ENCODE assay signal across 15 cellular contexts in the genomic region with DNA sequence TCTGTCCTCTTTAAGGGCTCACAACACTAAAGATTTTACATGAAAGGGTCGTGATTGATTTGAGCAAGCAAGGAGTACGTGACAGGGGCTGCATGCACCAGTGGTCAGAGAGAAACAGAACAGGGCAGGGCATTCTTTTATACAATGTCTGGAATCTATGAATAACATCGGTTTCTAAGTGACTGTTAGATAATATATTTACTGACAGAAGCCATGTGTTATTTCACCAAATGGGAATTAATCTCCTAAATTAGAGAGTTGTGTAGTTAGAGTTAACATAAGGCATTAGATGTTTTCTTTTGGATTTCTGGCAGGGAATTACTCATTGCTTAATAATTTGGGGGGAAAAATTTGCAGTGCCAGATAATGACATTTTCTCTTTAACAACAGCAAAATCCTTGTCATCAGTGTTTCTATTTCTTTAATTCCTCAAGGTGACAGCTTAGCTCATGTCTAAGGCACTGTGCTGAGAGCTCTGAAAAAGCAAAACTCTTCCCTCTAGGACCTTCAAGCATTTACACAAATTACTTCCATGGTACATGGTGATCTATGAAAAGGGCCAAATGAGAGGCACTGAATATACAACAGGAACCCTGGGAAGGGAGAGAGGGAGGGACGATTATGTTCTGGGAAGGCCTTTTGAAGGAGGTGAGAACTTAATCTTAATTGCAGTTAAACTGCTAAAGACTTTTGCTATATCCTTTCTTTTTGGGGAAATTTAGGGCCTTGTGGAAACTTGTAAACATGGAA.
DNase-seq lines count a peak whose midpoint lies in the region; ATAC-seq and TF ChIP-seq lines count a peak whose summit lies in the region.
"Had no signal": no experiment of that assay in that cellular context is flagged by ENCODE, and none has a peak within 500 bp of the region (broad histone marks: within the 10 kb centered on the region; RNA-seq: fewer than 3 reads in every experiment).

No MANE protein-coding gene starts in this region.

- H3K36me3 ChIP-seq in cardiac muscle cell (no peaks in the 10 kb centered on the region), tibial artery (no peaks in the 10 kb centered on the region)
- H3K36me3 ChIP-seq: WERI-Rb-1 had no signal

- H3K36me3 Mint-ChIP-seq in WTC11, result peaks cover 29% of the 10 kb centered on the region

- CTCF ChIA-PET in WTC11 (lab: Charles Lee), result no interaction called here

- peak overlapping the region; percentile 40 for H3K27ac ChIP-seq in cardiac muscle cell
- H3K27ac ChIP-seq in tibial artery, result peak overlapping the region; percentile 44 to 47
- H3K27ac ChIP-seq: KMS-11, SK-N-MC, WERI-Rb-1 had no signal

- no peak overlapping the region; the same call in 1 of the 2 replicates for H3K4me3 Mint-ChIP-seq in WTC11

- peak overlapping the region; percentile 98 for H3K27ac Mint-ChIP-seq in WTC11

- DNase-seq in cardiac muscle cell (ENCODE audit: low read depth in 1 of 2, low spot score in 1 of 2) (no peak), Right ventricle myocardium inferior (ENCODE audit: missing footprints) (no peak), WTC11 (ENCODE audit: low spot score) (no peak), iPS-NIHi7 (ENCODE audit: extremely low spot score) (peak; percentile 13), tibial artery (no peak), UCSD-AML1 (lab: John Stamatoyannopoulos, UW; ENCODE audit: unreplicated experiment) (no peak), GOT3 (lab: John Stamatoyannopoulos, UW) (no peak), NCI-H1092 (lab: John Stamatoyannopoulos, UW) (no peak)
- DNase-seq: DMS79; islet precursor cell; stimulated activated CD4-positive, alpha-beta T cell treated with anti-CD3 and anti-CD28 coated beads, Interleukin-2, amount 100 ng/mL, for 48 hours; stimulated activated naive CD4-positive, alpha-beta T cell; WERI-Rb-1 had no signal

- peaks cover 53% of the 10 kb centered on the region for H3K4me1 Mint-ChIP-seq in WTC11

- POLR2A ChIA-PET in WTC11 (lab: Charles Lee), result no interaction called here

- H3K27me3 Mint-ChIP-seq in WTC11 (ENCODE audit: low read depth), result no peaks in the 10 kb centered on the region

- peaks cover 27% of the 10 kb centered on the region for H3K9me3 Mint-ChIP-seq in WTC11

- H3K9me3 ChIP-seq in cardiac muscle cell (ENCODE audit: low read depth) (no peaks in the 10 kb centered on the region), tibial artery (no peaks in the 10 kb centered on the region)

- H3K27me3 ChIP-seq in cardiac muscle cell (no peaks in the 10 kb centered on the region), tibial artery (no peaks in the 10 kb centered on the region)

- ATAC-seq in Right ventricle myocardium inferior, result no peak
- peak; percentile 73 for ATAC-seq in WTC11

- intact Hi-C loops in Right ventricle myocardium inferior (cut with DNase I) (no loop called here), tibial artery (cut with DNase I; ENCODE audit: low total_unique reads) (no loop called here)

- H3K4me3 ChIP-seq in cardiac muscle cell, result no peak overlapping the region
- H3K4me3 ChIP-seq in tibial artery, result no peak overlapping the region
- H3K4me3 ChIP-seq: SK-N-MC had no signal

- H3K4me1 ChIP-seq in cardiac muscle cell (ENCODE audit: low read depth) (no peaks in the 10 kb centered on the region), tibial artery (peaks cover 0 to 11% (median 0%) of the 10 kb centered on the region in 4 donors)

- TF ChIP-seq CTCF in cardiac muscle cell (IDR thresholded peaks at IDR 0.05; ENCODE audit: low read depth, low read length), result no peak
- TF ChIP-seq CTCF in WTC11 (IDR thresholded peaks at IDR 0.05), result no peak
- no peak for TF ChIP-seq CTCF in tibial artery (IDR thresholded peaks at IDR 0.05)

TF ChIP-seq in WTC11, 78 proteins besides CTCF, POLR2A, EP300 and RAD21 (continues in another document):
- TF ChIP-seq MAX (CRISPR knock-in tag; IDR thresholded peaks at IDR 0.05), result no peak
- no peak for TF ChIP-seq PRDM15 (CRISPR knock-in tag; IDR thresholded peaks at IDR 0.05)
- TF ChIP-seq OVOL2 (CRISPR knock-in tag; IDR thresholded peaks at IDR 0.05; ENCODE audit: borderline replicate concordance), result no peak
- TF ChIP-seq ZNF317 (CRISPR knock-in tag; IDR thresholded peaks at IDR 0.05; ENCODE audit: borderline replicate concordance, low read depth), result no peak
- no peak for TF ChIP-seq NFATC4 (CRISPR knock-in tag; IDR thresholded peaks at IDR 0.05)
- no peak for TF ChIP-seq ZNF423 (CRISPR knock-in tag; IDR thresholded peaks at IDR 0.05)
- TF ChIP-seq ZNF396 (CRISPR knock-in tag; IDR thresholded peaks at IDR 0.05; ENCODE audit: borderline replicate concordance), result no peak
- no peak for TF ChIP-seq JUN (CRISPR knock-in tag; IDR thresholded peaks at IDR 0.05)
- TF ChIP-seq, protein P1, sequence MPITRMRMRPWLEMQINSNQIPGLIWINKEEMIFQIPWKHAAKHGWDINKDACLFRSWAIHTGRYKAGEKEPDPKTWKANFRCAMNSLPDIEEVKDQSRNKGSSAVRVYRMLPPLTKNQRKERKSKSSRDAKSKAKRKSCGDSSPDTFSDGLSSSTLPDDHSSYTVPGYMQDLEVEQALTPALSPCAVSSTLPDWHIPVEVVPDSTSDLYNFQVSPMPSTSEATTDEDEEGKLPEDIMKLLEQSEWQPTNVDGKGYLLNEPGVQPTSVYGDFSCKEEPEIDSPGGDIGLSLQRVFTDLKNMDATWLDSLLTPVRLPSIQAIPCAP (CRISPR knock-in tag; IDR thresholded peaks at IDR 0.05), result no peak
- no peak for TF ChIP-seq CREB1 (CRISPR knock-in tag; IDR thresholded peaks at IDR 0.05)
- no peak for TF ChIP-seq TEAD1 (CRISPR knock-in tag; IDR thresholded peaks at IDR 0.05)
- TF ChIP-seq, protein P2, sequence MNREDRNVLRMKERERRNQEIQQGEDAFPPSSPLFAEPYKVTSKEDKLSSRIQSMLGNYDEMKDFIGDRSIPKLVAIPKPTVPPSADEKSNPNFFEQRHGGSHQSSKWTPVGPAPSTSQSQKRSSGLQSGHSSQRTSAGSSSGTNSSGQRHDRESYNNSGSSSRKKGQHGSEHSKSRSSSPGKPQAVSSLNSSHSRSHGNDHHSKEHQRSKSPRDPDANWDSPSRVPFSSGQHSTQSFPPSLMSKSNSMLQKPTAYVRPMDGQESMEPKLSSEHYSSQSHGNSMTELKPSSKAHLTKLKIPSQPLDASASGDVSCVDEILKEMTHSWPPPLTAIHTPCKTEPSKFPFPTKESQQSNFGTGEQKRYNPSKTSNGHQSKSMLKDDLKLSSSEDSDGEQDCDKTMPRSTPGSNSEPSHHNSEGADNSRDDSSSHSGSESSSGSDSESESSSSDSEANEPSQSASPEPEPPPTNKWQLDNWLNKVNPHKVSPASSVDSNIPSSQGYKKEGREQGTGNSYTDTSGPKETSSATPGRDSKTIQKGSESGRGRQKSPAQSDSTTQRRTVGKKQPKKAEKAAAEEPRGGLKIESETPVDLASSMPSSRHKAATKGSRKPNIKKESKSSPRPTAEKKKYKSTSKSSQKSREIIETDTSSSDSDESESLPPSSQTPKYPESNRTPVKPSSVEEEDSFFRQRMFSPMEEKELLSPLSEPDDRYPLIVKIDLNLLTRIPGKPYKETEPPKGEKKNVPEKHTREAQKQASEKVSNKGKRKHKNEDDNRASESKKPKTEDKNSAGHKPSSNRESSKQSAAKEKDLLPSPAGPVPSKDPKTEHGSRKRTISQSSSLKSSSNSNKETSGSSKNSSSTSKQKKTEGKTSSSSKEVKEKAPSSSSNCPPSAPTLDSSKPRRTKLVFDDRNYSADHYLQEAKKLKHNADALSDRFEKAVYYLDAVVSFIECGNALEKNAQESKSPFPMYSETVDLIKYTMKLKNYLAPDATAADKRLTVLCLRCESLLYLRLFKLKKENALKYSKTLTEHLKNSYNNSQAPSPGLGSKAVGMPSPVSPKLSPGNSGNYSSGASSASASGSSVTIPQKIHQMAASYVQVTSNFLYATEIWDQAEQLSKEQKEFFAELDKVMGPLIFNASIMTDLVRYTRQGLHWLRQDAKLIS (CRISPR knock-in tag; IDR thresholded peaks at IDR 0.05; ENCODE audit: borderline replicate concordance), result no peak
- TF ChIP-seq ATF2 (CRISPR knock-in tag; IDR thresholded peaks at IDR 0.05; ENCODE audit: borderline replicate concordance, low read depth), result no peak
